In genomic region chr18:48639772-48640432, GRCh38 we compare ENCODE assay signal across 15 cellular contexts.
A peak's percentile ranks its signal among the peaks of the same experiment; 100 is the strongest.
DNase-seq lines count a peak whose midpoint lies in the region; ATAC-seq and TF ChIP-seq lines count a peak whose summit lies in the region.
"Had no signal": no experiment of that assay in that cellular context is flagged by ENCODE, and none has a peak within 500 bp of the region (broad histone marks: within the 10 kb centered on the region; RNA-seq: fewer than 3 reads in every experiment).

No MANE protein-coding gene starts in this region.

- H2AFZ ChIP-seq in SU-DHL-6 (ENCODE audit: low read depth, low read length, severe bottlenecking): no peak overlapping the region

- H3K9me3 ChIP-seq in SU-DHL-6 (ENCODE audit: insufficient read depth, low read length): no peaks in the 10 kb centered on the region

- no peak for ATAC-seq in GM19324 (IDR thresholded peaks at IDR 0.05; ENCODE audit: low FRiP score, unreplicated experiment)

- H3K9me2 ChIP-seq in SU-DHL-6 (replicated peaks; ENCODE audit: insufficient read depth, low read length): no peaks in the 10 kb centered on the region

- H3K4me2 ChIP-seq in SU-DHL-6 (ENCODE audit: low read depth, low read length, poor library complexity, severe bottlenecking): no peak overlapping the region

- H3K79me2 ChIP-seq in SU-DHL-6 (ENCODE audit: insufficient read depth, low read length): no peaks in the 10 kb centered on the region

- no peaks in the 10 kb centered on the region for H3K27me3 ChIP-seq in SU-DHL-6 (ENCODE audit: low read length)

- no peaks in the 10 kb centered on the region for H3K36me3 ChIP-seq in SU-DHL-6 (ENCODE audit: low read length)

- H3K27ac ChIP-seq in 22Rv1: no peak overlapping the region
- H3K27ac ChIP-seq in SU-DHL-6 (ENCODE audit: low read depth, low read length): no peak overlapping the region

- no peak overlapping the region for H3K9ac ChIP-seq in SU-DHL-6 (ENCODE audit: low read length)

- no peak overlapping the region for H3K4me3 ChIP-seq in SU-DHL-6 (ENCODE audit: insufficient read depth, low read length, poor library complexity, severe bottlenecking)

- DNase-seq in cardiac septum (ENCODE audit: low spot score): peak; percentile 68
- DNase-seq in NCI-H1048 (lab: John Stamatoyannopoulos, UW): no peak
- DNase-seq in hippocampal formation (lab: John Stamatoyannopoulos, UW): no peak
- DNase-seq in NCI-H2171 treated with DMSO at 0.1 percent for 48 hours (lab: John Stamatoyannopoulos, UW): no peak
- DNase-seq: activated effector memory CD4-positive, alpha-beta T cell treated with Interleukin-2 at 50 U/mL for 16 hours; CD4-positive, CD25-positive, alpha-beta regulatory T cell; effector CD4-positive, alpha-beta T cell; left cardiac atrium; NCI-H345; retina; T-helper 2 cell had no signal

- no peaks in the 10 kb centered on the region for H4K20me1 ChIP-seq in SU-DHL-6 (ENCODE audit: low read depth, low read length)

- intact Hi-C loops in cardiac septum (cut with DNase I): no loop called here

- TF ChIP-seq CTCF in 22Rv1 (IDR thresholded peaks at IDR 0.05) (peak; percentile 18), GM12873 (IDR thresholded peaks at IDR 0.05; ENCODE audit: insufficient read depth, low read depth, low read length, missing control alignments) (peak; percentile 53), SU-DHL-6 (IDR thresholded peaks at IDR 0.05; ENCODE audit: insufficient read depth, low read length, poor library complexity, severe bottlenecking) (peak; percentile 57)

- no peaks in the 10 kb centered on the region for H3F3A ChIP-seq in SU-DHL-6 (ENCODE audit: insufficient read depth)
